ENCODE assay signal across 8 cellular contexts in the genomic region with DNA sequence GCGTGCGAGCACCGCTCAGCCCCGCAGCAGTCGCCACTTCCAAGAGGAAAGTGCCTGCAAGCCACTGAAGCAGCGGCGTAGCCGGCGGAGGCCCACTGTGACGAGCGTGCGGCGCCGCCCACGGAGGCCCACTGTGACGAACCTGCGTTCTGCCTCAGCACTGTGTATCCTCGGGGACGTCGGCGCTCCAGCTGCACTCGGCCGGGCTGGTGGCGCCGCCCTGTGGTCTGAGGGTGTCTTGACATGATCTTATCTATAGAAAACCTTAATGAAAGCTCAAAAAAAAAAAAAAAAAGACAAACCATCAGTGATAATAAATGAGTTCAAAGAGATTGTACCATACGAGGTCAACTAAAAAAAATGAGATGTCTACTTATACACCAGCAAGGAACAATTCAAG. TPM values are rescaled to one million over a fixed set of nuclear protein-coding genes. Genes with fewer than 3 reads are reported as not detected.
DNase-seq lines count a peak whose midpoint lies in the region; ATAC-seq and TF ChIP-seq lines count a peak whose summit lies in the region.
"Not testable (repeated sequence)": the region's sequence is repeated elsewhere in the genome, so short reads cannot be mapped to it uniquely, and the experiment has no call there.

A gene (minus strand): TSS at position 166 of the 400 bp plus-strand sequence. CDS start 192 bp downstream, outside the sequence.

- peak; percentile 98 for ATAC-seq in gastrocnemius medialis

- not testable (repeated sequence) for H3K27me3 Mint-ChIP-seq in type B pancreatic cell

- not testable (repeated sequence) for H2AFZ ChIP-seq in Karpas-422 (ENCODE audit: low read length)

- not testable (repeated sequence) for H3K9me3 Mint-ChIP-seq in type B pancreatic cell

- DNase-seq in HFF-Myc (ENCODE audit: extremely low read depth, low read depth) (peak; percentile 26), Karpas-422 (peak; percentile 80), coronary artery (ENCODE audit: low spot score) (peak; percentile 85), iris pigment epithelial cell (ENCODE audit: low read depth) (peak; percentile 71), gastrocnemius medialis (peak; percentile 47 to 81), type B pancreatic cell (ENCODE audit: extremely low spot score, unreplicated experiment) (peak; percentile 90)
- peak; percentile 75 to 85 for DNase-seq in activated CD8-positive, alpha-beta memory T cell treated with anti-CD3 and anti-CD28 coated beads for 1 hour (ENCODE audit: extremely low read depth in 1 of 2, low read depth in 1 of 2)

- not testable (repeated sequence) for H3K4me2 ChIP-seq in Karpas-422 (ENCODE audit: low read depth, low read length, poor library complexity, severe bottlenecking)

- TF ChIP-seq POLR2A in gastrocnemius medialis (IDR thresholded peaks at IDR 0.05) = peak; percentile 18 to 25

- peak within 1 kb of the TSS; percentile 43 for H3K4me3 ChIP-seq in HFF-Myc (replicated peaks; ENCODE audit: low read depth, low read length)
- H3K4me3 ChIP-seq in Karpas-422 (ENCODE audit: low read length) = not testable (repeated sequence)
- H3K4me3 ChIP-seq in coronary artery = peak within 1 kb of the TSS; percentile 87
- peak within 1 kb of the TSS; percentile 57 to 71 (median 62) for H3K4me3 ChIP-seq in gastrocnemius medialis

- in situ Hi-C loops in gastrocnemius medialis (cut with MboI; ENCODE audit: low sequenced_read_pairs in 4 of 4) = loop anchor here in 2 of 4 donors (25.0 kb wide), 1 partner anchor 171 kb away; a partner anchor contains a TSS

- not testable (repeated sequence) for H4K20me1 ChIP-seq in Karpas-422 (ENCODE audit: insufficient read depth, low read depth, low read length)

- not testable (repeated sequence) for H3K9me2 ChIP-seq in Karpas-422 (replicated peaks; ENCODE audit: insufficient read depth, low read length)

- TF ChIP-seq CTCF in GM12874 (IDR thresholded peaks at IDR 0.05; ENCODE audit: insufficient read depth, low read depth, low read length) (peak; percentile 39), HFF-Myc (IDR thresholded peaks at IDR 0.05; ENCODE audit: low read depth, low read length, missing control alignments) (peak; percentile 55), coronary artery (IDR thresholded peaks at IDR 0.05) (peak; percentile 46), gastrocnemius medialis (IDR thresholded peaks at IDR 0.05 in 4 of 5, conservative IDR thresholded peaks at IDR 0.05 in 1 of 5) (peak; percentile 28 to 64 (median 45)), type B pancreatic cell (conservative IDR thresholded peaks at IDR 0.05) (peak; percentile 77)

- H3K79me2 ChIP-seq in Karpas-422 (ENCODE audit: low read length) = not testable (repeated sequence)

- H3K4me3 Mint-ChIP-seq in type B pancreatic cell = peak within 1 kb of the TSS; percentile 75

- H3K36me3 Mint-ChIP-seq in type B pancreatic cell = not testable (repeated sequence)

- H3K9ac ChIP-seq in Karpas-422 (ENCODE audit: low read length) = not testable (repeated sequence)

- H3K27ac Mint-ChIP-seq in type B pancreatic cell = peak within 1 kb of the TSS; percentile 43

- H3K4me1 Mint-ChIP-seq in type B pancreatic cell (ENCODE audit: unreplicated experiment) = not testable (repeated sequence)

- not testable (repeated sequence) for H3K27me3 ChIP-seq in Karpas-422 (ENCODE audit: low read length); gastrocnemius medialis

- not testable (repeated sequence) for H3K9me3 ChIP-seq in Karpas-422 (ENCODE audit: low read length); gastrocnemius medialis

- H3K4me1 ChIP-seq in Karpas-422 (ENCODE audit: low read length); gastrocnemius medialis: not testable (repeated sequence)

- H3K36me3 ChIP-seq in Karpas-422 (ENCODE audit: insufficient read depth, low read length); gastrocnemius medialis: not testable (repeated sequence)

- intact Hi-C loops in gastrocnemius medialis (cut with DNase I; ENCODE audit: low total_unique reads) = loop anchor here (5.0 kb wide), 1 partner anchor 176 kb away; a partner anchor contains a TSS

- not testable (repeated sequence) for H3K27ac ChIP-seq in Karpas-422 (ENCODE audit: low read length)
- H3K27ac ChIP-seq in coronary artery (peak within 1 kb of the TSS; percentile 88 to 98), gastrocnemius medialis (peak within 1 kb of the TSS; percentile 58 to 88 (median 78))

RNA-seq across cellular contexts. Expression of the gene that starts here (rescaled TPM):
- total RNA-seq in Karpas-422 (2014; rRNA removed; shearing (Covaris generic); ENCODE audit: low replicate concordance) = 0.07 TPM in 1 of 2 replicates, not detected in the other
- total RNA-seq in gastrocnemius medialis = 10 to 100 TPM in 1 of 4 donors, 1 to 10 TPM in 3; 3.8 to 11.2 (median 8.1) TPM
- total RNA-seq in type B pancreatic cell (ENCODE audit: low replicate concordance) = 5.5 and 10.7 TPM in 2 replicates

Comparison
In these comparisons a context has a peak if more than half of its experiments do, and no peak if none do; other contexts are left out.
1. Peak in DNase-seq in Karpas-422; RNA of the gene not detected or under 1 TPM.
2. DNase-seq: peak in every context shown above with its lines; median percentile 90 in type B pancreatic cell; 85 in coronary artery; 80 in Karpas-422; 80 in activated CD8-positive, alpha-beta memory T cell treated with anti-CD3 and anti-CD28 coated beads for 1 hour; 71 in iris pigment epithelial cell; 64 in gastrocnemius medialis; 26 in HFF-Myc.